Comparison of ENCODE assay signal across 22 cellular contexts in the genomic region with DNA sequence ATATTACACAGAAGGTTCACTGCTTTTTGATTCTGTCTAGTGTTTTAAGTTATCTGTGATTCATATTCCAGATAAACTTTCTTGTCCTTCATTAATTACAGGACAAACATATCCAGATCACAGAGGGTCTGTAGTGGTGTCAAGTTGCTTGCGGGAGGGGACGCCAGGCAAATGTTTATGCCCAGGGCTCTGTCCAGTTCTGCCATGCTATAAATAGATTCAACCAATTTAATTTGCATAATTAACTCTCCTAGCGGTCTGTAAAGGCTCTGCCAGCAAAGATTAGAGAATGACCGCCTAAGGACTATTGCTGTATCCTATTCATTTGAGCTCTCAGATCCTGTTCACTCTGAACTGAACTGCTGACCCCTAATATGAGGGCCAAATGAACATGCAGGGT. TPM values are rescaled to one million over a fixed set of nuclear protein-coding genes. Genes with fewer than 3 reads are reported as not detected.
DNase-seq lines count a peak whose midpoint lies in the region; ATAC-seq lines count a peak whose summit lies in the region.
"Had no signal": no experiment of that assay in that cellular context is flagged by ENCODE, and none has a peak within 500 bp of the region (broad histone marks: within the 10 kb centered on the region; RNA-seq: fewer than 3 reads in every experiment).

No MANE protein-coding gene starts in this region.

- DNase-seq in NCI-H82 (lab: John Stamatoyannopoulos, UW), result peak; percentile 34
- DNase-seq in NCI-H82 treated with DMSO at 0.1 percent for 48 hours (lab: John Stamatoyannopoulos, UW; ENCODE audit: unreplicated experiment), result no peak
- peak; percentile 45 for DNase-seq in NCI-H146 (lab: John Stamatoyannopoulos, UW)
- peak; percentile 42 for DNase-seq in OCI-M1 (lab: John Stamatoyannopoulos, UW)
- DNase-seq in right cardiac atrium, result peak in 1 of 3 donors; percentile 18
- DNase-seq in T-helper 9 cell, result no peak
- DNase-seq in NCI-H345 (lab: John Stamatoyannopoulos, UW), result no peak
- DNase-seq: AML-193; C1 segment of cervical spinal cord; Calu3; CD8-positive, alpha-beta T cell; GM23248; IMR-90; MV-4-11; NCI-H1105 treated with DMSO at 0.1 percent for 48 hours; NCI-H1930; NCI-H2227 treated with DMSO at 0.1 percent for 48 hours; NCI-H524; NK-92 treated with Interleukin-12 subunit alpha and Interleukin-12 subunit beta, amount 100 ng/mL, for 24 hours had no signal

- ATAC-seq in right cardiac atrium (peak; percentile 18 to 64), HG03571 (IDR thresholded peaks at IDR 0.05; ENCODE audit: unreplicated experiment) (no peak)
- ATAC-seq: CD8-positive, alpha-beta T cell had no signal

- no peaks in the 10 kb centered on the region for H3K9me3 ChIP-seq in right cardiac atrium (ENCODE audit: control insufficient read depth, low read length)
- H3K9me3 ChIP-seq: HAP-1 had no signal

- intact Hi-C loops in right cardiac atrium (cut with DNase I), result no loop called here

- H3K4me3 ChIP-seq in right cardiac atrium (ENCODE audit: low read length), result no peak overlapping the region
- H3K4me3 ChIP-seq: GM23248, HAP-1 had no signal

- 44% methylated on average over 4 of the region's 4 CpGs for WGBS in right cardiac atrium

- H3K4me1 ChIP-seq in right cardiac atrium (ENCODE audit: control insufficient read depth, insufficient read depth, low read length), result no peaks in the 10 kb centered on the region
- H3K4me1 ChIP-seq: HAP-1 had no signal

- no peaks in the 10 kb centered on the region for H3K27me3 ChIP-seq in right cardiac atrium (ENCODE audit: control insufficient read depth, insufficient read depth)

- H3K27ac ChIP-seq in right cardiac atrium (ENCODE audit: low read length), result no peak overlapping the region
- H3K27ac ChIP-seq: GM23248 had no signal

RNA-seq across cellular contexts. Expression of a gene that starts 59.7 kb away (rescaled TPM):
- total RNA-seq in right cardiac atrium, result 1 to 10 TPM; 3.2 to 4.6 (median 4.3) TPM
- polyA plus RNA-seq in right cardiac atrium, result 1.4 TPM
- total RNA-seq: Calu3; CD8-positive, alpha-beta T cell; SK-MEL-5 had no signal

Comparison
In these comparisons a context has a peak if more than half of its experiments do, and no peak if none do; other contexts are left out.
1. DNase-seq: peak in NCI-H82 (single experiment), NCI-H146 (single experiment) and OCI-M1 (single experiment); none in NCI-H82 treated with DMSO at 0.1 percent for 48 hours (single experiment), T-helper 9 cell (single experiment) and NCI-H345 (single experiment).